Comparison of ENCODE assay signal across 1 cellular context in genomic region chr5:1524481-1524798, GRCh38.
TF ChIP-seq lines count a peak whose summit lies in the region.

No MANE protein-coding gene starts in this region.

TF ChIP-seq in K562, 482 proteins besides CTCF, POLR2A, EP300 and RAD21 (continued from another document):
- TF ChIP-seq ZNF740 (CRISPR knock-in tag; IDR thresholded peaks at IDR 0.05) (no peak), ZNF740 (tag; IDR thresholded peaks at IDR 0.05) (no peak), ELF2 (CRISPR knock-in tag; IDR thresholded peaks at IDR 0.05) (no peak), POLR2H (tag; IDR thresholded peaks at IDR 0.05; ENCODE audit: low read depth) (no peak), ZNF354B (CRISPR knock-in tag; IDR thresholded peaks at IDR 0.05) (no peak), ZNF311 (CRISPR knock-in tag; IDR thresholded peaks at IDR 0.05) (no peak), PURB (CRISPR knock-in tag; IDR thresholded peaks at IDR 0.05; ENCODE audit: low read depth) (no peak), L3MBTL2 (IDR thresholded peaks at IDR 0.05) (peak; percentile 10), ARHGAP35 (IDR thresholded peaks at IDR 0.05; ENCODE audit: partially characterized antibody) (no peak), SNIP1 (IDR thresholded peaks at IDR 0.05; ENCODE audit: low read depth) (no peak), SREBF1 (IDR thresholded peaks at IDR 0.05; ENCODE audit: borderline replicate concordance, low read depth, low read length) (no peak), ZFX (CRISPR knock-in tag; IDR thresholded peaks at IDR 0.05) (peak; percentile 4; the same call in 1 of the 2 replicates), ESRRB (CRISPR knock-in tag; IDR thresholded peaks at IDR 0.05; ENCODE audit: borderline replicate concordance) (0 out of 2 replicates have a peak, but pooled peaks have one; percentile 15), MAFG (tag; conservative IDR thresholded peaks at IDR 0.05) (no peak), TCFL5 (CRISPR knock-in tag; conservative IDR thresholded peaks at IDR 0.05) (no peak), RBFOX2 (IDR thresholded peaks at IDR 0.05; ENCODE audit: low read depth, low read length) (peak; percentile 2; the same call in 1 of the 2 replicates)
- TF ChIP-seq, protein P1, sequence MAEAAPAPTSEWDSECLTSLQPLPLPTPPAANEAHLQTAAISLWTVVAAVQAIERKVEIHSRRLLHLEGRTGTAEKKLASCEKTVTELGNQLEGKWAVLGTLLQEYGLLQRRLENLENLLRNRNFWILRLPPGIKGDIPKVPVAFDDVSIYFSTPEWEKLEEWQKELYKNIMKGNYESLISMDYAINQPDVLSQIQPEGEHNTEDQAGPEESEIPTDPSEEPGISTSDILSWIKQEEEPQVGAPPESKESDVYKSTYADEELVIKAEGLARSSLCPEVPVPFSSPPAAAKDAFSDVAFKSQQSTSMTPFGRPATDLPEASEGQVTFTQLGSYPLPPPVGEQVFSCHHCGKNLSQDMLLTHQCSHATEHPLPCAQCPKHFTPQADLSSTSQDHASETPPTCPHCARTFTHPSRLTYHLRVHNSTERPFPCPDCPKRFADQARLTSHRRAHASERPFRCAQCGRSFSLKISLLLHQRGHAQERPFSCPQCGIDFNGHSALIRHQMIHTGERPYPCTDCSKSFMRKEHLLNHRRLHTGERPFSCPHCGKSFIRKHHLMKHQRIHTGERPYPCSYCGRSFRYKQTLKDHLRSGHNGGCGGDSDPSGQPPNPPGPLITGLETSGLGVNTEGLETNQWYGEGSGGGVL (CRISPR knock-in tag; IDR thresholded peaks at IDR 0.05) = no peak
- TF ChIP-seq, protein P2, sequence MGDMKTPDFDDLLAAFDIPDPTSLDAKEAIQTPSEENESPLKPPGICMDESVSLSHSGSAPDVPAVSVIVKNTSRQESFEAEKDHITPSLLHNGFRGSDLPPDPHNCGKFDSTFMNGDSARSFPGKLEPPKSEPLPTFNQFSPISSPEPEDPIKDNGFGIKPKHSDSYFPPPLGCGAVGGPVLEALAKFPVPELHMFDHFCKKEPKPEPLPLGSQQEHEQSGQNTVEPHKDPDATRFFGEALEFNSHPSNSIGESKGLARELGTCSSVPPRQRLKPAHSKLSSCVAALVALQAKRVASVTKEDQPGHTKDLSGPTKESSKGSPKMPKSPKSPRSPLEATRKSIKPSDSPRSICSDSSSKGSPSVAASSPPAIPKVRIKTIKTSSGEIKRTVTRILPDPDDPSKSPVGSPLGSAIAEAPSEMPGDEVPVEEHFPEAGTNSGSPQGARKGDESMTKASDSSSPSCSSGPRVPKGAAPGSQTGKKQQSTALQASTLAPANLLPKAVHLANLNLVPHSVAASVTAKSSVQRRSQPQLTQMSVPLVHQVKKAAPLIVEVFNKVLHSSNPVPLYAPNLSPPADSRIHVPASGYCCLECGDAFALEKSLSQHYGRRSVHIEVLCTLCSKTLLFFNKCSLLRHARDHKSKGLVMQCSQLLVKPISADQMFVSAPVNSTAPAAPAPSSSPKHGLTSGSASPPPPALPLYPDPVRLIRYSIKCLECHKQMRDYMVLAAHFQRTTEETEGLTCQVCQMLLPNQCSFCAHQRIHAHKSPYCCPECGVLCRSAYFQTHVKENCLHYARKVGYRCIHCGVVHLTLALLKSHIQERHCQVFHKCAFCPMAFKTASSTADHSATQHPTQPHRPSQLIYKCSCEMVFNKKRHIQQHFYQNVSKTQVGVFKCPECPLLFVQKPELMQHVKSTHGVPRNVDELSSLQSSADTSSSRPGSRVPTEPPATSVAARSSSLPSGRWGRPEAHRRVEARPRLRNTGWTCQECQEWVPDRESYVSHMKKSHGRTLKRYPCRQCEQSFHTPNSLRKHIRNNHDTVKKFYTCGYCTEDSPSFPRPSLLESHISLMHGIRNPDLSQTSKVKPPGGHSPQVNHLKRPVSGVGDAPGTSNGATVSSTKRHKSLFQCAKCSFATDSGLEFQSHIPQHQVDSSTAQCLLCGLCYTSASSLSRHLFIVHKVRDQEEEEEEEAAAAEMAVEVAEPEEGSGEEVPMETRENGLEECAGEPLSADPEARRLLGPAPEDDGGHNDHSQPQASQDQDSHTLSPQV (IDR thresholded peaks at IDR 0.05) = no peak
